9 cellular contexts compared by ENCODE assay signal in genomic region chr2:176092270-176093144, GRCh38. TPM values are rescaled to one million over a fixed set of nuclear protein-coding genes. Genes with fewer than 3 reads are reported as not detected.
A peak's percentile ranks its signal among the peaks of the same experiment; 100 is the strongest.
DNase-seq lines count a peak whose midpoint lies in the region; ATAC-seq and TF ChIP-seq lines count a peak whose summit lies in the region.
"Had no signal": no experiment of that assay in that cellular context is flagged by ENCODE, and none has a peak within 500 bp of the region (broad histone marks: within the 10 kb centered on the region; RNA-seq: fewer than 3 reads in every experiment).

TSS of gene HOXD13 (plus strand) at chr2:176092721. CDS start at chr2:176092891, 170 bp downstream.

- peaks cover 49% of the 10 kb centered on the region for H3K27me3 Mint-ChIP-seq in Calu3 (ENCODE audit: unreplicated experiment)

- H3K27ac ChIP-seq in lower lobe of right lung = no peak within 1 kb of the TSS

- H3K4me1 ChIP-seq in lower lobe of right lung = peaks cover 33% of the 10 kb centered on the region

- peaks cover 12% of the 10 kb centered on the region for H3K36me3 Mint-ChIP-seq in Calu3 (ENCODE audit: insufficient read depth, unreplicated experiment)

- DNase-seq in AG09309 (ENCODE audit: low read depth) = no peak
- no peak for DNase-seq in lower lobe of right lung
- no peak for DNase-seq in Calu3
- no peak for DNase-seq in cortex of kidney (lab: John Stamatoyannopoulos, UW)
- DNase-seq in KG1 (lab: John Stamatoyannopoulos, UW) = no peak

- H3K9me3 ChIP-seq in lower lobe of right lung = no peaks in the 10 kb centered on the region

- peaks cover 98% of the 10 kb centered on the region for H3K27me3 ChIP-seq in lower lobe of right lung (ENCODE audit: low read depth)

- no peak within 1 kb of the TSS for H3K27ac Mint-ChIP-seq in Calu3 (ENCODE audit: unreplicated experiment)

- H3K9me3 Mint-ChIP-seq in Calu3 (ENCODE audit: low read depth, unreplicated experiment) = no peaks in the 10 kb centered on the region

- H3K4me1 Mint-ChIP-seq in Calu3 (ENCODE audit: low read depth, unreplicated experiment) = peaks cover 1% of the 10 kb centered on the region

- intact Hi-C loops in lower lobe of right lung (cut with DNase I) = loop anchor here (10.0 kb wide), 1 partner anchor 398 kb away; no protein-coding TSS in a partner anchor
- intact Hi-C loops in Calu3 (cut with micrococcal nuclease; ENCODE audit: unreplicated experiment) = no loop called here

- ATAC-seq in lower lobe of right lung (no peak), GM19023 (IDR thresholded peaks at IDR 0.05; ENCODE audit: unreplicated experiment) (no peak)

- TF ChIP-seq CTCF in AG09309 (IDR thresholded peaks at IDR 0.05; ENCODE audit: control insufficient read depth, insufficient read depth, low read depth, low read length, missing control alignments) (no peak), WI38 (IDR thresholded peaks at IDR 0.05; ENCODE audit: low read depth, low read length) (no peak), lower lobe of right lung (IDR thresholded peaks at IDR 0.05) (no peak), Calu3 (IDR thresholded peaks at IDR 0.05; ENCODE audit: unreplicated experiment) (no peak)

- CTCF ChIA-PET in Calu3 (lab: Charles Lee) = no interaction called here

- H3K4me3 ChIP-seq in AG09309 (ENCODE audit: control insufficient read depth, low read depth, low read length) (peak within 1 kb of the TSS; percentile 42), GM08714 (ENCODE audit: low read length) (peak within 1 kb of the TSS; percentile 13; the same call in 1 of the 2 replicates), WI38 (ENCODE audit: low read depth, low read length) (0 out of 2 replicates have a peak within 1 kb of the TSS, but pooled peaks have one; percentile 30), lower lobe of right lung (peak within 1 kb of the TSS; percentile 20)

- H3K4me3 Mint-ChIP-seq in Calu3 (ENCODE audit: low read depth, unreplicated experiment) = no peak within 1 kb of the TSS

- no peaks in the 10 kb centered on the region for H3K36me3 ChIP-seq in lower lobe of right lung

- no TSS peak for BruUV-seq in Calu3 (replicated peaks; lab: Mats Ljungman, UMichigan)

RNA-seq across cellular contexts. Expression of gene HOXD13, which starts in this region (rescaled TPM):
- total RNA-seq in lower lobe of right lung (not detected), Calu3 (2022) (not detected in 2 replicates)
- total RNA-seq: kidney epithelial cell had no signal
